Comparison of ENCODE assay signal across 8 cellular contexts in the genomic region with DNA sequence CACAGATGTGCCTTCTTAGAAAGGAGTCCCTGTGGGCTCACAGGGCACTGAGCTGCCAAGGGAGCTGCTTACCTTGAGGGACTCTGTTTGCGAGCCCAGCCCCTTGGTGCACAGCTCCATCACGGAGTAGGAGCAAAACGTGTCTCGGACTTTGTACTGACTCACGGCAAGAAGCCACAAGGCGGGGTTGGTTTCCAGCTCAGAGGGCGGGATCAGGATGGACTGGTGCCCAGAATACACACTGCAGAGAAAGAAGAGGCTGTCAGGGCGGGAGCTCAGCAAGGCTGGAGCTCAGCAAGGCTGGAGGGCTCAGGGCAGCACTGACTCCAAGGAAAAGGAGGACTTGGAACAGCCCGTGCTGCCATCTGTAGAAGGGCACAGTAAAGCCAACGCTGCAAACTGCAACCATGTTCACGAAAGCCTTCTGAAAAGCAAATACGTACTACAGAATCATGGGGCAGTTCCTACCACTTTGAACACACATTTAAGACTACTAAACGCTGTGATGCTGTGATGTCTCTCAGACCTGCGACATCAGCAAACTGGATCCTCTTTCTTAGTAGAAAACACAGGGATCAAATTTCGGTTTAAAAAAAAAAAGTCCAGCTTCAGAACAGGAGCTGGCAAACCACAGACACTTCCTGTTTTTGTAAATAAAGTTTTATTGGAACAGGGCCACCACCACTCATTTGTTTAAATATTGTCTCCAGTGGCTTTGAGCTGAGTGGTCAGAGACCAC.
DNase-seq lines count a peak whose midpoint lies in the region; ATAC-seq and TF ChIP-seq lines count a peak whose summit lies in the region.

No MANE protein-coding gene starts in this region.

- POLR2A ChIA-PET in activated CD4-positive, alpha-beta memory T cell treated with anti-CD3 and anti-CD28 coated beads, Interleukin-2, amount 10 ng/mL, durations not matched to agents 7 days and 5 days (lab: Charles Lee) = interaction anchor here (0.9 to 1.1 kb wide), 5 partner anchors 12 to 194 kb away, joined by 3 read pairs; a partner anchor contains a TSS

- no peaks in the 10 kb centered on the region for H3K27me3 Mint-ChIP-seq in activated CD4-positive, alpha-beta memory T cell treated with anti-CD3 and anti-CD28 coated beads, Interleukin-2, amount 10 ng/mL, durations not matched to agents 7 days and 5 days

- H3K27ac Mint-ChIP-seq in activated CD4-positive, alpha-beta memory T cell treated with anti-CD3 and anti-CD28 coated beads, Interleukin-2, amount 10 ng/mL, durations not matched to agents 7 days and 5 days = peak overlapping the region; percentile 74

- no peaks in the 10 kb centered on the region for H3K9me3 ChIP-seq in esophagus squamous epithelium
- no peaks in the 10 kb centered on the region for H3K9me3 ChIP-seq in muscle layer of colon (ENCODE audit: low read length)
- no peaks in the 10 kb centered on the region for H3K9me3 ChIP-seq in upper lobe of right lung

- peak overlapping the region in 2 of 4 donors; percentile 17 to 50 for H3K4me3 ChIP-seq in esophagus squamous epithelium
- no peak overlapping the region for H3K4me3 ChIP-seq in muscle layer of colon (ENCODE audit: low read depth in 1 of 2, low read length in 2 of 2)
- H3K4me3 ChIP-seq in upper lobe of right lung = no peak overlapping the region

- 17 to 38% methylated on average over 7 to 14 of the region's 15 CpGs for WGBS in esophagus squamous epithelium, 2 donors

- CTCF ChIA-PET in activated CD4-positive, alpha-beta memory T cell treated with anti-CD3 and anti-CD28 coated beads, Interleukin-2, amount 10 ng/mL, durations not matched to agents 7 days and 5 days (lab: Charles Lee) = no interaction called here

- TF ChIP-seq CTCF in esophagus squamous epithelium (IDR thresholded peaks at IDR 0.05) = no peak
- TF ChIP-seq CTCF in upper lobe of right lung (IDR thresholded peaks at IDR 0.05) = no peak

- no peaks in the 10 kb centered on the region for H3K27me3 ChIP-seq in esophagus squamous epithelium
- H3K27me3 ChIP-seq in muscle layer of colon (ENCODE audit: control insufficient read depth in 1 of 2, insufficient read depth in 2 of 2, low read length in 2 of 2) = no peaks in the 10 kb centered on the region
- no peaks in the 10 kb centered on the region for H3K27me3 ChIP-seq in upper lobe of right lung

- no peak overlapping the region for H3K9ac ChIP-seq in muscle layer of colon (ENCODE audit: low read length)

- H3K4me1 Mint-ChIP-seq in activated CD4-positive, alpha-beta memory T cell treated with anti-CD3 and anti-CD28 coated beads, Interleukin-2, amount 10 ng/mL, durations not matched to agents 7 days and 5 days = peaks cover 36% of the 10 kb centered on the region

- intact Hi-C loops in esophagus squamous epithelium (cut with DNase I) (no loop called here), upper lobe of right lung (cut with DNase I) (no loop called here)

- peaks cover 0 to 26% (median 0%) of the 10 kb centered on the region in 3 donors for H3K36me3 ChIP-seq in esophagus squamous epithelium
- peaks cover 23% of the 10 kb centered on the region for H3K36me3 ChIP-seq in muscle layer of colon (ENCODE audit: insufficient read depth, low read length)
- H3K36me3 ChIP-seq in upper lobe of right lung = peaks cover 13% of the 10 kb centered on the region

- no peak for TF ChIP-seq POLR2A in esophagus squamous epithelium (IDR thresholded peaks at IDR 0.05)

- no peaks in the 10 kb centered on the region for H3K9me3 Mint-ChIP-seq in activated CD4-positive, alpha-beta memory T cell treated with anti-CD3 and anti-CD28 coated beads, Interleukin-2, amount 10 ng/mL, durations not matched to agents 7 days and 5 days

- peak overlapping the region; percentile 59 to 77 (median 64) for H3K27ac ChIP-seq in esophagus squamous epithelium
- H3K27ac ChIP-seq in muscle layer of colon (ENCODE audit: low read depth, low read length) = peak overlapping the region; percentile 43
- no peak overlapping the region for H3K27ac ChIP-seq in upper lobe of right lung

- no peaks in the 10 kb centered on the region for H3K36me3 Mint-ChIP-seq in activated CD4-positive, alpha-beta memory T cell treated with anti-CD3 and anti-CD28 coated beads, Interleukin-2, amount 10 ng/mL, durations not matched to agents 7 days and 5 days (ENCODE audit: low read depth)

- peak; percentile 89 for ATAC-seq in upper lobe of right lung

- H3K4me1 ChIP-seq in esophagus squamous epithelium = peaks cover 2 to 13% (median 4%) of the 10 kb centered on the region in 3 donors
- peaks cover 11% of the 10 kb centered on the region for H3K4me1 ChIP-seq in muscle layer of colon (ENCODE audit: insufficient read depth, low read length)
- H3K4me1 ChIP-seq in upper lobe of right lung = peaks cover 3% of the 10 kb centered on the region

- peak overlapping the region; percentile 52 for H3K4me3 Mint-ChIP-seq in activated CD4-positive, alpha-beta memory T cell treated with anti-CD3 and anti-CD28 coated beads, Interleukin-2, amount 10 ng/mL, durations not matched to agents 7 days and 5 days

- peak; percentile 38 for DNase-seq in activated naive CD4-positive, alpha-beta T cell treated with Interleukin-2 at 50 U/mL for 16 hours
- no peak for DNase-seq in activated naive CD4-positive, alpha-beta T cell treated with anti-CD3 and anti-CD28 coated beads, Interleukin-2, amount 50 U/mL, for 16 hours
- DNase-seq in NCI-H2171 (lab: John Stamatoyannopoulos, UW) (peak; percentile 47), esophagus squamous epithelium (lab: John Stamatoyannopoulos, UW) (no peak), upper lobe of right lung (peak; percentile 68), CD1c-positive myeloid dendritic cell (ENCODE audit: extremely low spot score) (no peak)
- peak; percentile 42 for DNase-seq in activated CD4-positive, alpha-beta memory T cell treated with anti-CD3 and anti-CD28 coated beads, Interleukin-2, amount 10 ng/mL, durations not matched to agents 7 days and 5 days

Comparison
In these comparisons a context has a peak if more than half of its experiments do, and no peak if none do; other contexts are left out.
1. DNase-seq: peak in activated naive CD4-positive, alpha-beta T cell treated with Interleukin-2 at 50 U/mL for 16 hours (single experiment), NCI-H2171 (single experiment), activated CD4-positive, alpha-beta memory T cell treated with anti-CD3 and anti-CD28 coated beads, Interleukin-2, amount 10 ng/mL, durations not matched to agents 7 days and 5 days (single experiment) and upper lobe of right lung (single experiment); none in activated naive CD4-positive, alpha-beta T cell treated with anti-CD3 and anti-CD28 coated beads, Interleukin-2, amount 50 U/mL, for 16 hours (single experiment), esophagus squamous epithelium (single experiment) and CD1c-positive myeloid dendritic cell (single experiment).